8 cellular contexts compared by ENCODE assay signal in the genomic region with DNA sequence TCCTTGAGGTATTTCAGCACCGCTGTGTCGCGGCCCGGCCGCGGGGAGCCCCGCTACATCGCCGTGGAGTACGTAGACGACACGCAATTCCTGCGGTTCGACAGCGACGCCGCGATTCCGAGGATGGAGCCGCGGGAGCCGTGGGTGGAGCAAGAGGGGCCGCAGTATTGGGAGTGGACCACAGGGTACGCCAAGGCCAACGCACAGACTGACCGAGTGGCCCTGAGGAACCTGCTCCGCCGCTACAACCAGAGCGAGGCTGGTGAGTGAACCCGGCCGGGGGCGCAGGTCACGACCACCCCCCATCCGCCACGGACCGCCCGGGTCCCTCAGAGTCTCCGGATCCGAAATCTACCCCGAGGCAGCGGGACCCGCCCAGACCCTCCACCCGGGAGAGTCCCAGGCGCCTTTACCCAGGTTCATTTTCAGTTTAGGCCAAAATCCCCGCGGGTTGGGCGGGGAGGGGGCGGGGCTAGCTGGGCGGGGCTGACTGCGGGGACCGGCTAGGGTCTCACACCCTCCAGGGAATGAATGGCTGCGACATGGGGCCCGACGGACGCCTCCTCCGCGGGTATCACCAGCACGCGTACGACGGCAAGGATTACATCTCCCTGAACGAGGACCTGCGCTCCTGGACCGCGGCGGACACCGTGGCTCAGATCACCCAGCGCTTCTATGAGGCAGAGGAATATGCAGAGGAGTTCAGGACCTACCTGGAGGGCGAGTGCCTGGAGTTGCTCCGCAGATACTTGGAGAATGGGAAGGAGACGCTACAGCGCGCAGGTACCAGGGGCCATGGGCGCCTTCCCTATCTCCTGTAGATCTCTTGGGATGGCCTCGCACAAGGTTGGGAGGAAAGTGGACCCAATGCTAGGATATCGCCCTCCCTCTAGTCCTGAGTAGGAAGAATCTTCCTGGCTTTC. TPM values are rescaled to one million over a fixed set of nuclear protein-coding genes. Genes with fewer than 3 reads are reported as not detected.
DNase-seq lines count a peak whose midpoint lies in the region; ATAC-seq and TF ChIP-seq lines count a peak whose summit lies in the region.

No MANE protein-coding gene starts in this region.

- H3K27me3 Mint-ChIP-seq in GM23338 (ENCODE audit: insufficient read depth, low read depth, poor library complexity) = peaks cover 47% of the 10 kb centered on the region

- peak; percentile 77 for ATAC-seq in GM23338
- no peak for ATAC-seq in HG03108 (IDR thresholded peaks at IDR 0.05; ENCODE audit: unreplicated experiment)

- H2AFZ ChIP-seq in GM23338 = peak overlapping the region; percentile 98

- no peaks in the 10 kb centered on the region for H3K36me3 Mint-ChIP-seq in GM23338 (ENCODE audit: low read depth)

- TF ChIP-seq CTCF in GM23338 (conservative IDR thresholded peaks at IDR 0.05; ENCODE audit: low read depth in 2 of 2) (no peak), astrocyte of the spinal cord (IDR thresholded peaks at IDR 0.05; ENCODE audit: low read depth, low read length) (no peak)

- H4K20me1 ChIP-seq in GM23338 (replicated peaks; ENCODE audit: insufficient read depth) = no peaks in the 10 kb centered on the region

- no peaks in the 10 kb centered on the region for H3K9me3 Mint-ChIP-seq in GM23338

- H3K4me1 Mint-ChIP-seq in GM23338 = no peaks in the 10 kb centered on the region; the same call in 1 of the 3 replicates

- peaks cover 57% of the 10 kb centered on the region for H3K27me3 ChIP-seq in GM23338 (ENCODE audit: insufficient read depth)

- peaks cover 5% of the 10 kb centered on the region; the same call in 1 of the 2 replicates for H3K4me1 ChIP-seq in GM23338 (ENCODE audit: insufficient read depth)

- in situ Hi-C loops in astrocyte of the spinal cord (cut with HindIII; ENCODE audit: low sequenced_read_pairs) = no loop called here

- DNase-seq in COLO668 (lab: John Stamatoyannopoulos, UW; ENCODE audit: unreplicated experiment) = peak; percentile 11
- DNase-seq in GM23338 (ENCODE audit: low spot score) = peak; percentile 80
- peak; percentile 70 for DNase-seq in T follicular helper cell (ENCODE audit: low read depth)
- no peak for DNase-seq in astrocyte of the spinal cord (ENCODE audit: low read depth, low spot score)
- peak; percentile 67 for DNase-seq in islet precursor cell
- peak; percentile 82 to 83 for DNase-seq in stimulated activated CD4-positive, alpha-beta T cell treated with anti-CD3 and anti-CD28 coated beads, Interleukin-2, amount 100 ng/mL, for 24 hours
- no peak for DNase-seq in NCI-H510A treated with DMSO at 0.1 percent for 48 hours (lab: John Stamatoyannopoulos, UW)

- H3K27ac Mint-ChIP-seq in GM23338 = no peak overlapping the region

- peak overlapping the region; percentile 77 for H3K4me3 Mint-ChIP-seq in GM23338

- no peaks in the 10 kb centered on the region for H3K79me2 ChIP-seq in GM23338 (replicated peaks; ENCODE audit: insufficient read depth)

- no peaks in the 10 kb centered on the region; the same call in 1 of the 2 replicates for H3K9me2 ChIP-seq in GM23338 (ENCODE audit: insufficient read depth)

- no peak overlapping the region for H3K27ac ChIP-seq in GM23338 (ENCODE audit: low read depth)

- H3F3A ChIP-seq in GM23338 (replicated peaks; ENCODE audit: low read depth) = no peaks in the 10 kb centered on the region

- H3K4me3 ChIP-seq in GM23338 (peak overlapping the region; percentile 63), astrocyte of the spinal cord (ENCODE audit: low read depth, low read length) (peak overlapping the region; percentile 49)

- peak overlapping the region; percentile 93 for H3K4me2 ChIP-seq in GM23338

- no peaks in the 10 kb centered on the region for H3K36me3 ChIP-seq in GM23338 (ENCODE audit: insufficient read depth)

TF ChIP-seq in GM23338, 12 proteins besides CTCF, POLR2A, EP300 and RAD21:
- TF ChIP-seq EZH2 (IDR thresholded peaks at IDR 0.05; ENCODE audit: low read depth, unreplicated experiment) = peak; percentile 59
- TF ChIP-seq, protein P1, sequence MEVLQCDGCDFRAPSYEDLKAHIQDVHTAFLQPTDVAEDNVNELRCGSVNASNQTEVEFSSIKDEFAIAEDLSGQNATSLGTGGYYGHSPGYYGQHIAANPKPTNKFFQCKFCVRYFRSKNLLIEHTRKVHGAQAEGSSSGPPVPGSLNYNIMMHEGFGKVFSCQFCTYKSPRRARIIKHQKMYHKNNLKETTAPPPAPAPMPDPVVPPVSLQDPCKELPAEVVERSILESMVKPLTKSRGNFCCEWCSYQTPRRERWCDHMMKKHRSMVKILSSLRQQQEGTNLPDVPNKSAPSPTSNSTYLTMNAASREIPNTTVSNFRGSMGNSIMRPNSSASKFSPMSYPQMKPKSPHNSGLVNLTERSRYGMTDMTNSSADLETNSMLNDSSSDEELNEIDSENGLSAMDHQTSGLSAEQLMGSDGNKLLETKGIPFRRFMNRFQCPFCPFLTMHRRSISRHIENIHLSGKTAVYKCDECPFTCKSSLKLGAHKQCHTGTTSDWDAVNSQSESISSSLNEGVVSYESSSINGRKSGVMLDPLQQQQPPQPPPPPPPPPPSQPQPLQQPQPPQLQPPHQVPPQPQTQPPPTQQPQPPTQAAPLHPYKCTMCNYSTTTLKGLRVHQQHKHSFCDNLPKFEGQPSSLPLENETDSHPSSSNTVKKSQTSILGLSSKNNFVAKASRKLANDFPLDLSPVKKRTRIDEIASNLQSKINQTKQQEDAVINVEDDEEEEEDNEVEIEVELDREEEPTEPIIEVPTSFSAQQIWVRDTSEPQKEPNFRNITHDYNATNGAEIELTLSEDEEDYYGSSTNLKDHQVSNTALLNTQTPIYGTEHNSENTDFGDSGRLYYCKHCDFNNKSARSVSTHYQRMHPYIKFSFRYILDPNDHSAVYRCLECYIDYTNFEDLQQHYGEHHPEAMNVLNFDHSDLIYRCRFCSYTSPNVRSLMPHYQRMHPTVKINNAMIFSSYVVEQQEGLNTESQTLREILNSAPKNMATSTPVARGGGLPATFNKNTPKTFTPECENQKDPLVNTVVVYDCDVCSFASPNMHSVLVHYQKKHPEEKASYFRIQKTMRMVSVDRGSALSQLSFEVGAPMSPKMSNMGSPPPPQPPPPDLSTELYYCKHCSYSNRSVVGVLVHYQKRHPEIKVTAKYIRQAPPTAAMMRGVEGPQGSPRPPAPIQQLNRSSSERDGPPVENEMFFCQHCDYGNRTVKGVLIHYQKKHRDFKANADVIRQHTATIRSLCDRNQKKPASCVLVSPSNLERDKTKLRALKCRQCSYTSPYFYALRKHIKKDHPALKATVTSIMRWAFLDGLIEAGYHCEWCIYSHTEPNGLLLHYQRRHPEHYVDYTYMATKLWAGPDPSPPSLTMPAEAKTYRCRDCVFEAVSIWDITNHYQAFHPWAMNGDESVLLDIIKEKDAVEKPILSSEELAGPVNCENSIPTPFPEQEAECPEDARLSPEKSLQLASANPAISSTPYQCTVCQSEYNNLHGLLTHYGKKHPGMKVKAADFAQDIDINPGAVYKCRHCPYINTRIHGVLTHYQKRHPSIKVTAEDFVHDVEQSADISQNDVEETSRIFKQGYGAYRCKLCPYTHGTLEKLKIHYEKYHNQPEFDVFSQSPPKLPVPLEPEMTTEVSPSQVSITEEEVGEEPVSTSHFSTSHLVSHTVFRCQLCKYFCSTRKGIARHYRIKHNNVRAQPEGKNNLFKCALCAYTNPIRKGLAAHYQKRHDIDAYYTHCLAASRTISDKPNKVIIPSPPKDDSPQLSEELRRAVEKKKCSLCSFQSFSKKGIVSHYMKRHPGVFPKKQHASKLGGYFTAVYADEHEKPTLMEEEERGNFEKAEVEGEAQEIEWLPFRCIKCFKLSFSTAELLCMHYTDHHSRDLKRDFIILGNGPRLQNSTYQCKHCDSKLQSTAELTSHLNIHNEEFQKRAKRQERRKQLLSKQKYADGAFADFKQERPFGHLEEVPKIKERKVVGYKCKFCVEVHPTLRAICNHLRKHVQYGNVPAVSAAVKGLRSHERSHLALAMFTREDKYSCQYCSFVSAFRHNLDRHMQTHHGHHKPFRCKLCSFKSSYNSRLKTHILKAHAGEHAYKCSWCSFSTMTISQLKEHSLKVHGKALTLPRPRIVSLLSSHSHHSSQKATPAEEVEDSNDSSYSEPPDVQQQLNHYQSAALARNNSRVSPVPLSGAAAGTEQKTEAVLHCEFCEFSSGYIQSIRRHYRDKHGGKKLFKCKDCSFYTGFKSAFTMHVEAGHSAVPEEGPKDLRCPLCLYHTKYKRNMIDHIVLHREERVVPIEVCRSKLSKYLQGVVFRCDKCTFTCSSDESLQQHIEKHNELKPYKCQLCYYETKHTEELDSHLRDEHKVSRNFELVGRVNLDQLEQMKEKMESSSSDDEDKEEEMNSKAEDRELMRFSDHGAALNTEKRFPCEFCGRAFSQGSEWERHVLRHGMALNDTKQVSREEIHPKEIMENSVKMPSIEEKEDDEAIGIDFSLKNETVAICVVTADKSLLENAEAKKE (CRISPR knock-in tag; IDR thresholded peaks at IDR 0.05) = no peak
- TF ChIP-seq NANOG (IDR thresholded peaks at IDR 0.05; ENCODE audit: borderline replicate concordance) = no peak

RNA-seq across cellular contexts. Expression of a gene that starts 0.7 kb away (rescaled TPM):
- 4.4 and 4.8 TPM in 2 replicates for total RNA-seq in GM23338 (2014; rRNA removed; shearing (Covaris generic))
- polyA plus RNA-seq in GM23338 (2016; fragmentation: Nextera tagmentation; extraction: Ambion mirVana) = 10.4 and 11.6 TPM in 2 replicates

RNA-seq across cellular contexts. Expression of a gene that starts 43.0 kb away (rescaled TPM):
- total RNA-seq in GM23338 (2014; rRNA removed; shearing (Covaris generic)) = 0.59 and 2.8 TPM in 2 replicates
- 0.84 and 1.3 TPM in 2 replicates for polyA plus RNA-seq in GM23338 (2016; fragmentation: Nextera tagmentation; extraction: Ambion mirVana)

Comparison
In these comparisons a context has a peak if more than half of its experiments do, and no peak if none do; other contexts are left out.
1. DNase-seq: peak in COLO668 (single experiment), GM23338 (single experiment), T follicular helper cell (single experiment), islet precursor cell (single experiment) and stimulated activated CD4-positive, alpha-beta T cell treated with anti-CD3 and anti-CD28 coated beads, Interleukin-2, amount 100 ng/mL, for 24 hours (2 of 2); none in astrocyte of the spinal cord (single experiment) and NCI-H510A treated with DMSO at 0.1 percent for 48 hours (single experiment).